In the genomic region with DNA sequence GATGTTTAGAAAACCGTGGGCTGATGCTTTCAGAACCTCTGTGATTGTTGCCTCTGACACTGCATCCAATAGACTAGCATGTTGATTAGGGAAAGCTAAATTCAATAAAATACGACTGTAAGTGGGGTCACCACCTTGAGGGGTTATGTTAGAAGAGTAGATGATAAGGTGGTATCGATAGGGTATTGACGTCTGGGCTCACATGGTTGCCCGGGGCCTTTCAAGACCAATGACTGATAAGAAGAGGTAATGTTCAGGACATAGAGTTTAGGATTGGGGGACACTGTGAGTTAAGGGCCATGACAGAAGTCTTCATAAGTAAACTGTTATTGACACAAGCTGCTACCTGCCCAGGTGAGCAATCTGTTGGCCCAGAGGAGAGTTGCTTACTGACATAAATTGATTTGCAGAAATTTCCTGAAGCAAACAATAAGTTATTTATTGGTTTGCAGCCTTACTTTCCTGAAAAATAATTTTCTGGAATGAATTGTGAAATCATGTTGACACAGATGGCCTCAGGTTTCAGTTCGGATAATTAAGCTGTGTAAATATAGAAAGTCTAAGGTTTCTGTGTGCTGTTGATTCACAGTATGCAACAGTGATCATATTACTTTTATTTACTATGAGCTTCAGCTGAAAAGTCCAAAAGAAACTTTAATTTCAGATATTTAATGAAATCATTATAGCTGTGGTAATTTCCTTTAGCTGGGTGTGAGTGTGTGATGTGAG, we compare ENCODE assay signal across 8 cellular contexts.
DNase-seq lines count a peak whose midpoint lies in the region; ATAC-seq and TF ChIP-seq lines count a peak whose summit lies in the region.
"Not testable (repeated sequence)": the region's sequence is repeated elsewhere in the genome, so short reads cannot be mapped to it uniquely, and the experiment has no call there.

No MANE protein-coding gene starts in this region.

- DNase-seq in DMS 273 (lab: John Stamatoyannopoulos, UW; ENCODE audit: unreplicated experiment) (peak; percentile 15), testis (peak; percentile 20)
- not testable (repeated sequence) for DNase-seq in Karpas-422; activated CD8-positive, alpha-beta memory T cell treated with anti-CD3 and anti-CD28 coated beads, Interleukin-2, amount 10 ng/mL, durations not matched to agents 7 days and 5 days; neuronal stem cell (ENCODE audit: low spot score)

- not testable (repeated sequence) for H3K23ac ChIP-seq in neuronal stem cell (ENCODE audit: low read depth, low read length, poor library complexity)

- H3K36me3 ChIP-seq in Karpas-422 (ENCODE audit: insufficient read depth, low read length); OCI-LY3 (replicated peaks; ENCODE audit: low read depth, low read length); duodenal mucosa (ENCODE audit: control insufficient read depth in 1 of 2, insufficient read depth in 2 of 2, low read length in 2 of 2); iPS-18a (ENCODE audit: control insufficient read depth, low read depth, low read length); neuronal stem cell (replicated peaks in 1 of 2; ENCODE audit: control insufficient read depth in 2 of 2, insufficient read depth in 2 of 2, low read length in 2 of 2); testis (ENCODE audit: low read depth, missing control alignments): not testable (repeated sequence)

- H3K9me2 ChIP-seq in Karpas-422 (replicated peaks; ENCODE audit: insufficient read depth, low read length): not testable (repeated sequence)

- H3K18ac ChIP-seq in neuronal stem cell (ENCODE audit: low read length): not testable (repeated sequence)

- H3K4me1 Mint-ChIP-seq in activated CD8-positive, alpha-beta memory T cell treated with anti-CD3 and anti-CD28 coated beads, Interleukin-2, amount 10 ng/mL, durations not matched to agents 7 days and 5 days: not testable (repeated sequence)

- H2BK15ac ChIP-seq in neuronal stem cell (ENCODE audit: low read length): not testable (repeated sequence)

- H4K8ac ChIP-seq in neuronal stem cell (ENCODE audit: low read depth, low read length): not testable (repeated sequence)

- not testable (repeated sequence) for H3K4ac ChIP-seq in neuronal stem cell (ENCODE audit: low read length)

- peak overlapping the region; percentile 79 for H3K27ac Mint-ChIP-seq in activated CD8-positive, alpha-beta memory T cell treated with anti-CD3 and anti-CD28 coated beads, Interleukin-2, amount 10 ng/mL, durations not matched to agents 7 days and 5 days

- H4K20me1 ChIP-seq in Karpas-422 (ENCODE audit: insufficient read depth, low read depth, low read length); OCI-LY3 (ENCODE audit: insufficient read depth, low read length): not testable (repeated sequence)

- not testable (repeated sequence) for H2BK120ac ChIP-seq in neuronal stem cell (ENCODE audit: low read depth, low read length)

- TF ChIP-seq CTCF in OCI-LY3 (IDR thresholded peaks at IDR 0.05; ENCODE audit: low read depth, low read length); testis (IDR thresholded peaks at IDR 0.05): not testable (repeated sequence)

- not testable (repeated sequence) for H3K14ac ChIP-seq in neuronal stem cell (ENCODE audit: low read length)

- not testable (repeated sequence) for H3K79me1 ChIP-seq in neuronal stem cell (ENCODE audit: low read depth, low read length)

- H3K27me3 ChIP-seq in Karpas-422 (ENCODE audit: low read length); OCI-LY3 (ENCODE audit: low read depth, low read length); duodenal mucosa (ENCODE audit: control insufficient read depth in 1 of 2, insufficient read depth in 2 of 2, low read length in 2 of 2); iPS-18a (ENCODE audit: control insufficient read depth, insufficient read depth, low read length); neuronal stem cell (ENCODE audit: control insufficient read depth in 3 of 3, insufficient read depth in 3 of 3, low read depth in 1 of 3, low read length in 3 of 3); testis: not testable (repeated sequence)

- not testable (repeated sequence) for ATAC-seq in activated CD8-positive, alpha-beta memory T cell treated with anti-CD3 and anti-CD28 coated beads, Interleukin-2, amount 10 ng/mL, durations not matched to agents 7 days and 5 days

- H3K79me2 ChIP-seq in Karpas-422 (ENCODE audit: low read length); OCI-LY3 (ENCODE audit: low read length): not testable (repeated sequence)

- not testable (repeated sequence) for H3K9me3 ChIP-seq in Karpas-422 (ENCODE audit: low read length); OCI-LY3 (ENCODE audit: insufficient read depth, low read length); duodenal mucosa (ENCODE audit: control insufficient read depth in 1 of 2, low read length in 2 of 2); iPS-18a (ENCODE audit: control insufficient read depth, low read depth, low read length); neuronal stem cell (replicated peaks in 1 of 2; ENCODE audit: control insufficient read depth in 2 of 2, insufficient read depth in 1 of 2, low read depth in 1 of 2, low read length in 2 of 2); testis

- not testable (repeated sequence) for H3K9me3 Mint-ChIP-seq in activated CD8-positive, alpha-beta memory T cell treated with anti-CD3 and anti-CD28 coated beads, Interleukin-2, amount 10 ng/mL, durations not matched to agents 7 days and 5 days (ENCODE audit: low read depth)

- H2BK12ac ChIP-seq in neuronal stem cell (ENCODE audit: low read length): not testable (repeated sequence)

- not testable (repeated sequence) for H2AK5ac ChIP-seq in neuronal stem cell (ENCODE audit: low read depth, low read length)

- H3K27me3 Mint-ChIP-seq in activated CD8-positive, alpha-beta memory T cell treated with anti-CD3 and anti-CD28 coated beads, Interleukin-2, amount 10 ng/mL, durations not matched to agents 7 days and 5 days: not testable (repeated sequence)

- H2BK5ac ChIP-seq in neuronal stem cell (ENCODE audit: low read length): not testable (repeated sequence)

- peak overlapping the region; percentile 74 for H3K4me3 Mint-ChIP-seq in activated CD8-positive, alpha-beta memory T cell treated with anti-CD3 and anti-CD28 coated beads, Interleukin-2, amount 10 ng/mL, durations not matched to agents 7 days and 5 days

- H4K91ac ChIP-seq in neuronal stem cell (ENCODE audit: low read depth, low read length, poor library complexity): not testable (repeated sequence)

- peak overlapping the region; percentile 55 for H3K9ac ChIP-seq in Karpas-422 (ENCODE audit: low read length)
- H3K9ac ChIP-seq in OCI-LY3 (ENCODE audit: low read length): peak overlapping the region; percentile 68
- not testable (repeated sequence) for H3K9ac ChIP-seq in duodenal mucosa (ENCODE audit: low read depth in 1 of 2, low read length in 2 of 2); iPS-18a (ENCODE audit: low read length); neuronal stem cell (ENCODE audit: low read depth, low read length, poor library complexity)

- CTCF ChIA-PET in activated CD8-positive, alpha-beta memory T cell treated with anti-CD3 and anti-CD28 coated beads, Interleukin-2, amount 10 ng/mL, durations not matched to agents 7 days and 5 days (lab: Charles Lee): not testable (repeated sequence)

- H3K4me2 ChIP-seq in Karpas-422 (ENCODE audit: low read depth, low read length, poor library complexity, severe bottlenecking) (peak overlapping the region; percentile 57), OCI-LY3 (ENCODE audit: low read length) (peak overlapping the region; percentile 65)
- H3K4me2 ChIP-seq in neuronal stem cell (ENCODE audit: insufficient read depth, low read length, poor library complexity, severe bottlenecking): not testable (repeated sequence)

- not testable (repeated sequence) for H3K4me1 ChIP-seq in Karpas-422 (ENCODE audit: low read length); OCI-LY3 (ENCODE audit: low read length); duodenal mucosa (ENCODE audit: control insufficient read depth in 1 of 2, insufficient read depth in 2 of 2, low read length in 2 of 2); iPS-18a (ENCODE audit: control insufficient read depth, low read depth, low read length); neuronal stem cell (ENCODE audit: control insufficient read depth in 2 of 2, insufficient read depth in 1 of 2, low read depth in 1 of 2, low read length in 2 of 2); testis

- peak overlapping the region; percentile 62 for H3K4me3 ChIP-seq in Karpas-422 (ENCODE audit: low read length)
- peak overlapping the region; percentile 78 for H3K4me3 ChIP-seq in OCI-LY3 (ENCODE audit: low read length)
- H3K4me3 ChIP-seq in duodenal mucosa (ENCODE audit: low read depth in 1 of 2, low read length in 2 of 2): peak overlapping the region; percentile 61 to 63
- H3K4me3 ChIP-seq in iPS-18a (ENCODE audit: low read length): peak overlapping the region; percentile 60
- H3K4me3 ChIP-seq in neuronal stem cell (ENCODE audit: low read length in 2 of 2): peak overlapping the region in 1 of 2 donors; percentile 55
- peak overlapping the region; percentile 65 to 72 for H3K4me3 ChIP-seq in testis

- not testable (repeated sequence) for H2AFZ ChIP-seq in Karpas-422 (ENCODE audit: low read length); OCI-LY3 (ENCODE audit: low read depth, low read length)
- H2AFZ ChIP-seq in neuronal stem cell (ENCODE audit: low read length): peak overlapping the region; percentile 75

- not testable (repeated sequence) for H3K36me3 Mint-ChIP-seq in activated CD8-positive, alpha-beta memory T cell treated with anti-CD3 and anti-CD28 coated beads, Interleukin-2, amount 10 ng/mL, durations not matched to agents 7 days and 5 days

- no CpG with 5 or more reads among the region's 6 CpGs for WGBS in neuronal stem cell (ENCODE audit: extremely low coverage in 2 of 2, insufficient read length in 2 of 2, insufficient replicate concordance in 1 of 2), 2 donors
- 36 to 57% methylated on average over 6 of the region's 6 CpGs for WGBS in testis, 2 donors

- not testable (repeated sequence) for H3K27ac ChIP-seq in Karpas-422 (ENCODE audit: low read length); duodenal mucosa (ENCODE audit: low read depth, low read length); iPS-18a (ENCODE audit: low read length); neuronal stem cell (replicated peaks; ENCODE audit: low read length)
- H3K27ac ChIP-seq in OCI-LY3 (ENCODE audit: low read length) (peak overlapping the region; percentile 74), testis (peak overlapping the region in 1 of 2 donors; percentile 83)

- TF ChIP-seq POLR2A in testis (IDR thresholded peaks at IDR 0.05): not testable (repeated sequence)

- intact Hi-C loops in testis (cut with DNase I; ENCODE audit: low total_unique reads): not testable (repeated sequence)
